9 cellular contexts compared by ENCODE assay signal in the genomic region with DNA sequence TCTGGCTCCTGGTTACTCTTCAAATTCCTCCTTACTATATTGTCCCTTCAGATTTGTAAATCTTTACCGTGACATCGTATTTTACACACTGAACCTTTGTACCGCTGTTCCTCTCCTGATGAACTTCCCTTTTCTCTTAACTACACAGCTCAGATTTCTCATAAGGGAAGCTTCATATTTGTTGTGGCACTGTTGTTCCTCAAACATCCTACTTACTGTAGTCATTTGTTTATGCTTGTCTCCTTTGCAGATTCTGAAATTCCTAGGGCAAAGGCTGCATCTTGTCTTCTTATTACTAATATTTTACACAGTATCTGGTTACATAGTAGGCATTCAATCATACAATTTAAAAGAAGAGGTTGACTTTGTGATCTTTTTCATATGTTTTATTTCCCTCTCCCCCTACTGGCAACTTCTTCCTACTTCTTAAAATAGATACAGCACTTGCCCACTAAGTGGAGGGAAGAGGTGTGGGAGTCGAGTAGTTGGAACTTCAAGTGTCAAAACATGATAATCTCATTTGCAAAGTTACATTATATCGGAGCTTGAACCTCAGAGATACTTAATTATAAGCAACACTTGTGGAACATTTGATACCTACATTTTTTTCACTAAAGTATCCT. TPM values are rescaled to one million over a fixed set of nuclear protein-coding genes. Genes with fewer than 3 reads are reported as not detected.
A peak's percentile ranks its signal among the peaks of the same experiment; 100 is the strongest.
DNase-seq lines count a peak whose midpoint lies in the region; ATAC-seq and TF ChIP-seq lines count a peak whose summit lies in the region.
"Had no signal": no experiment of that assay in that cellular context is flagged by ENCODE, and none has a peak within 500 bp of the region (broad histone marks: within the 10 kb centered on the region; RNA-seq: fewer than 3 reads in every experiment).

No MANE protein-coding gene starts in this region.

- no peaks in the 10 kb centered on the region for H3K9me3 ChIP-seq in DOHH2 (ENCODE audit: control insufficient read depth, insufficient read depth, low read length)
- H3K9me3 ChIP-seq in lung (ENCODE audit: control insufficient read depth in 2 of 2, insufficient read depth in 1 of 2, low read length in 1 of 2) = no peaks in the 10 kb centered on the region
- H3K9me3 ChIP-seq in neuronal stem cell (replicated peaks in 1 of 2; ENCODE audit: control insufficient read depth in 2 of 2, insufficient read depth in 1 of 2, low read depth in 1 of 2, low read length in 2 of 2) = no peaks in the 10 kb centered on the region
- no peaks in the 10 kb centered on the region for H3K9me3 ChIP-seq in esophagus squamous epithelium

- no peak for TF ChIP-seq POLR2A in esophagus squamous epithelium (IDR thresholded peaks at IDR 0.05)

- peaks cover 66% of the 10 kb centered on the region for H3K4me1 Mint-ChIP-seq in activated B cell treated with CpG ODN at 0.5 μM for 24 hours

- no peak overlapping the region for H4K8ac ChIP-seq in neuronal stem cell (ENCODE audit: low read depth, low read length)

- 22 to 43% methylated on average over 5 of the region's 5 CpGs for WGBS in lung, 2 donors
- WGBS in neuronal stem cell (ENCODE audit: extremely low coverage in 2 of 2, insufficient read length in 2 of 2, insufficient replicate concordance in 1 of 2), 2 donors = no CpG with 5 or more reads among the region's 5 CpGs
- 43 to 68% methylated on average over 5 of the region's 5 CpGs for WGBS in esophagus squamous epithelium, 2 donors

- H3K23ac ChIP-seq in neuronal stem cell (ENCODE audit: low read depth, low read length, poor library complexity) = no peak overlapping the region

- no peaks in the 10 kb centered on the region for H3K79me1 ChIP-seq in neuronal stem cell (ENCODE audit: low read depth, low read length)

- peaks cover 44% of the 10 kb centered on the region for H3K36me3 Mint-ChIP-seq in activated B cell treated with CpG ODN at 0.5 μM for 24 hours (ENCODE audit: low read depth)

- H4K20me1 ChIP-seq in DOHH2 (ENCODE audit: control insufficient read depth, insufficient read depth, low read depth, low read length) = no peaks in the 10 kb centered on the region

- peak overlapping the region; percentile 25 for H3K4me3 Mint-ChIP-seq in activated B cell treated with CpG ODN at 0.5 μM for 24 hours
- H3K4me3 Mint-ChIP-seq: brain had no signal

- no peak overlapping the region for H2BK120ac ChIP-seq in neuronal stem cell (ENCODE audit: low read depth, low read length)

- TF ChIP-seq CTCF in DOHH2 (IDR thresholded peaks at IDR 0.05; ENCODE audit: low read depth, low read length, poor library complexity, severe bottlenecking) (peak; percentile 33), activated B cell treated with CpG ODN at 0.5 μM for 24 hours (IDR thresholded peaks at IDR 0.05) (no peak), lung (IDR thresholded peaks at IDR 0.05; ENCODE audit: control extremely low read depth, extremely low read depth) (no peak), esophagus squamous epithelium (IDR thresholded peaks at IDR 0.05) (peak in 1 of 6 experiments; percentile 7)

- no peaks in the 10 kb centered on the region for H3K27me3 Mint-ChIP-seq in activated B cell treated with CpG ODN at 0.5 μM for 24 hours
- H3K27me3 Mint-ChIP-seq: brain had no signal

- H4K91ac ChIP-seq in neuronal stem cell (ENCODE audit: low read depth, low read length, poor library complexity) = no peak overlapping the region

- H3K9me2 ChIP-seq in DOHH2 (replicated peaks; ENCODE audit: control insufficient read depth, low read length) = no peaks in the 10 kb centered on the region

- no peaks in the 10 kb centered on the region for H3F3A ChIP-seq in DOHH2 (ENCODE audit: control insufficient read depth, insufficient read depth)

- H2BK12ac ChIP-seq in neuronal stem cell (ENCODE audit: low read length) = no peak overlapping the region

- no peak overlapping the region for H3K27ac ChIP-seq in DOHH2 (ENCODE audit: low read depth, low read length)
- H3K27ac ChIP-seq in lung (ENCODE audit: low read depth in 1 of 2, low read length in 1 of 2) = no peak overlapping the region
- H3K27ac ChIP-seq in neuronal stem cell (replicated peaks; ENCODE audit: low read length) = no peak overlapping the region
- no peak overlapping the region for H3K27ac ChIP-seq in esophagus squamous epithelium

- POLR2A ChIA-PET in activated B cell treated with CpG ODN at 0.5 μM for 24 hours (lab: Charles Lee) = interaction anchor here (1.7 kb wide), 1 partner anchor 277 kb away, joined by 4 read pairs; the partner anchor contains the start of gene PPA2

- DNase-seq in activated B cell treated with CpG ODN at 0.5 μM for 24 hours = no peak
- DNase-seq in lung (ENCODE audit: low spot score) = no peak
- DNase-seq in neuronal stem cell (ENCODE audit: low spot score) = no peak
- no peak for DNase-seq in esophagus squamous epithelium (lab: John Stamatoyannopoulos, UW)

- H2BK5ac ChIP-seq in neuronal stem cell (ENCODE audit: low read length) = no peak overlapping the region

- no peak overlapping the region for H2AFZ ChIP-seq in neuronal stem cell (ENCODE audit: low read length)

- no peak overlapping the region for H3K9ac ChIP-seq in neuronal stem cell (ENCODE audit: low read depth, low read length, poor library complexity)

- H2AK5ac ChIP-seq in neuronal stem cell (ENCODE audit: low read depth, low read length) = no peak overlapping the region

- H3K4me3 ChIP-seq in DOHH2 (ENCODE audit: low read length) = peak overlapping the region; percentile 9; the same call in 1 of the 2 replicates
- no peak overlapping the region for H3K4me3 ChIP-seq in lung
- H3K4me3 ChIP-seq in neuronal stem cell (ENCODE audit: low read length in 2 of 2) = no peak overlapping the region
- H3K4me3 ChIP-seq in esophagus squamous epithelium = no peak overlapping the region

- H3K27me3 ChIP-seq in DOHH2 (ENCODE audit: control insufficient read depth, low read length) (no peaks in the 10 kb centered on the region), lung (ENCODE audit: control insufficient read depth, insufficient read depth) (no peaks in the 10 kb centered on the region), neuronal stem cell (ENCODE audit: control insufficient read depth in 3 of 3, insufficient read depth in 3 of 3, low read depth in 1 of 3, low read length in 3 of 3) (no peaks in the 10 kb centered on the region), esophagus squamous epithelium (no peaks in the 10 kb centered on the region)

- H3K4me1 ChIP-seq in DOHH2 (ENCODE audit: control insufficient read depth, low read length) (peaks cover 16% of the 10 kb centered on the region), lung (ENCODE audit: control insufficient read depth in 2 of 2, insufficient read depth in 2 of 2, low read length in 2 of 2) (peaks cover 2 to 13% of the 10 kb centered on the region in 2 donors), neuronal stem cell (ENCODE audit: control insufficient read depth in 2 of 2, insufficient read depth in 1 of 2, low read depth in 1 of 2, low read length in 2 of 2) (peaks cover 0 to 2% of the 10 kb centered on the region in 2 donors), esophagus squamous epithelium (peaks cover 12 to 40% (median 13%) of the 10 kb centered on the region in 3 donors)

- ATAC-seq in HG03039 (IDR thresholded peaks at IDR 0.05; ENCODE audit: unreplicated experiment) (peak; percentile 26), activated B cell treated with CpG ODN at 0.5 μM for 24 hours (ENCODE audit: low read depth) (peak; percentile 60), lung (ENCODE audit: insufficient read depth, low FRiP score) (peak; percentile 68), GM18867 (IDR thresholded peaks at IDR 0.05; ENCODE audit: unreplicated experiment) (no peak), HG02588 (IDR thresholded peaks at IDR 0.05; ENCODE audit: unreplicated experiment) (no peak)

- H3K4ac ChIP-seq in neuronal stem cell (ENCODE audit: low read length) = no peak overlapping the region

- CTCF ChIA-PET in activated B cell treated with CpG ODN at 0.5 μM for 24 hours (lab: Charles Lee) = interaction anchor here (1.0 to 1.5 kb wide), 4 partner anchors 10 to 275 kb away, joined by 3 to 4 read pairs (median 3); no protein-coding TSS in a partner anchor

- no peaks in the 10 kb centered on the region for H3K36me3 ChIP-seq in DOHH2 (ENCODE audit: control insufficient read depth, low read length)
- H3K36me3 ChIP-seq in lung (ENCODE audit: control insufficient read depth in 2 of 2, insufficient read depth in 2 of 2, low read length in 2 of 2) = no peaks in the 10 kb centered on the region
- peaks cover 0 to 62% of the 10 kb centered on the region in 2 donors for H3K36me3 ChIP-seq in neuronal stem cell (replicated peaks in 1 of 2; ENCODE audit: control insufficient read depth in 2 of 2, insufficient read depth in 2 of 2, low read length in 2 of 2)
- peaks cover 0 to 16% (median 0%) of the 10 kb centered on the region in 3 donors for H3K36me3 ChIP-seq in esophagus squamous epithelium

- H3K4me2 ChIP-seq in DOHH2 (ENCODE audit: low read length) = peak overlapping the region; percentile 33
- no peak overlapping the region for H3K4me2 ChIP-seq in neuronal stem cell (ENCODE audit: insufficient read depth, low read length, poor library complexity, severe bottlenecking)

- no peaks in the 10 kb centered on the region for H3K79me2 ChIP-seq in DOHH2 (ENCODE audit: control insufficient read depth, low read length)

- H3K18ac ChIP-seq in neuronal stem cell (ENCODE audit: low read length) = no peak overlapping the region

- H3K14ac ChIP-seq in neuronal stem cell (ENCODE audit: low read length) = no peak overlapping the region

- no peak overlapping the region for H2BK15ac ChIP-seq in neuronal stem cell (ENCODE audit: low read length)

- H3K9me3 Mint-ChIP-seq in activated B cell treated with CpG ODN at 0.5 μM for 24 hours = no peaks in the 10 kb centered on the region
- H3K9me3 Mint-ChIP-seq: brain had no signal

- intact Hi-C loops in activated B cell treated with CpG ODN at 0.5 μM for 24 hours (cut with micrococcal nuclease) (no loop called here), esophagus squamous epithelium (cut with DNase I) (no loop called here)

- H3K27ac Mint-ChIP-seq in activated B cell treated with CpG ODN at 0.5 μM for 24 hours = peak overlapping the region; percentile 10
- H3K27ac Mint-ChIP-seq: brain had no signal

RNA-seq across cellular contexts. Expression of gene TET2, which starts 50.0 kb away (rescaled TPM):
- total RNA-seq in activated B cell treated with CpG ODN at 0.5 μM for 24 hours (39.7 and 51.2 TPM in 2 replicates), lung (10 to 100 TPM; 24.7 to 72.2 TPM), esophagus squamous epithelium (10 to 100 TPM; 19.1 to 36.8 (median 30.4) TPM)
- polyA plus RNA-seq in lung = 1 to 10 TPM; 4.1 to 8.3 TPM
- 4.1 TPM for polyA plus RNA-seq in neuronal stem cell (2013, experiment 1 of 2)
- polyA plus RNA-seq in neuronal stem cell (2013, experiment 2 of 2) = 4.3 TPM

Comparison
In these comparisons a context has a peak if more than half of its experiments do, and no peak if none do; other contexts are left out.
1. ATAC-seq: peak in HG03039 (single experiment), activated B cell treated with CpG ODN at 0.5 μM for 24 hours (single experiment) and lung (single experiment); none in GM18867 (single experiment) and HG02588 (single experiment).